Comparison of ENCODE assay signal across 8 cellular contexts in the genomic region with DNA sequence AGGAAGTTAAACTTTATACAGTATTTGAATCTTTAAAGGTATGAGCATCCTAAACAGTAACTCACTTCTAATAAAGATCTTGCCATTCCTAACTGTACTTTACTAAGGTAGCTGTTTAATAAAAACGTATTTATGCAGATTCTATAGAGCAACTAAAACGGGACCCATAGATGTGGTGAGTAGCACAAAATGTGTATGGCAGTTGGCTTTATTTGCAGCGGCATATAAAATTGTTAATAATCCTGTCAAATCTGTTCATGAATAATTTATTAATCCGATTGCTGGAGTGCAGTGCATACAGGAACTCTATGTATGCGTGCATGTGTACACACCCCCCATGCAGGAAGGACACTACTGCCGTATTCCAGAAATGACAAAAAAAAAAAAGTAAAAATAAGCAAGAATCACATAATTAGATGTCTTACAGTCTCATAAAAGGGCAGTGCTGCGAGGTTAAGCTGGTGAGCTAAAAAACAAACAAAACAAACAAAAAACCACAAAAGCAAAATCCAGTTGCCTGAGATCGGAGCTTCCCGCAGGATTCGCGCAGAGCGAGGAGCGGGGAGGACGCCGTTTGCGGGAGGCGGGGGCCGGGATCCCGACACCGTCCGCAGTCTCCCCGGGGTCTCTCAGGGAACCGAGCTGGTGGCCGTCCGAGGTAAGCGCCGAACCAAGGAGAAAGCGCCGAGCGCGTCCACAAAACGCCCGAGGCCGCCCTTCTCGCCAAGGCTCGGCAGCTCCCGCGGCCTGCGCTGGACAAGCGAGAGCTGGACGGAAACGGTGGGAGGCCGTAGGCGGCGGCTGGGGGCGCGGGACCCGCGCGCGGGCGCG. TPM values are rescaled to one million over a fixed set of nuclear protein-coding genes. Genes with fewer than 3 reads are reported as not detected.
DNase-seq lines count a peak whose midpoint lies in the region; ATAC-seq and TF ChIP-seq lines count a peak whose summit lies in the region.

No MANE protein-coding gene starts in this region.

- H3K27me3 ChIP-seq in Caco-2 (replicated peaks; ENCODE audit: control insufficient read depth, insufficient read depth, low read length) (no peaks in the 10 kb centered on the region), iPS DF 6.9 (ENCODE audit: control insufficient read depth, insufficient read depth, low read length) (peaks cover 15% of the 10 kb centered on the region)

- H3K4me3 Mint-ChIP-seq in Caco-2 (ENCODE audit: unreplicated experiment): peak overlapping the region; percentile 94
- peak overlapping the region; percentile 98 for H3K4me3 Mint-ChIP-seq in activated T-helper 17 cell treated with anti-CD3 and anti-CD28 coated beads, Interleukin-2, amount 50 U/mL, for 72 hours

- no CpG with 5 or more reads among the region's 53 CpGs for WGBS in iPS DF 6.9 (ENCODE audit: insufficient coverage, insufficient read length)

- H3K36me3 Mint-ChIP-seq in Caco-2 (ENCODE audit: insufficient read depth, unreplicated experiment): peaks cover 14% of the 10 kb centered on the region
- peaks cover 30% of the 10 kb centered on the region for H3K36me3 Mint-ChIP-seq in activated T-helper 17 cell treated with anti-CD3 and anti-CD28 coated beads, Interleukin-2, amount 50 U/mL, for 72 hours (ENCODE audit: low read depth)

- no TSS peak for BruUV-seq in Caco-2 (replicated peaks; lab: Mats Ljungman, UMichigan)

- CTCF ChIA-PET in Caco-2 (lab: Charles Lee): interaction anchor here (0.8 to 1.1 kb wide), 3 partner anchors 25 to 211 kb away, joined by 3 to 6 read pairs (median 3); no protein-coding TSS in a partner anchor

- H3K4me3 ChIP-seq in Caco-2 (ENCODE audit: low read depth, low read length) (peak overlapping the region; percentile 77), iPS DF 6.9 (ENCODE audit: low read length) (peak overlapping the region; percentile 39; the same call in 1 of the 2 replicates), skin epidermis (peak overlapping the region; percentile 47 to 92 (median 68))

- ATAC-seq in GM19397 (IDR thresholded peaks at IDR 0.05; ENCODE audit: unreplicated experiment) (peak; percentile 25), HG03457 (IDR thresholded peaks at IDR 0.05; ENCODE audit: unreplicated experiment) (peak; percentile 18)
- peak; percentile 30 for ATAC-seq in activated T-helper 17 cell treated with anti-CD3 and anti-CD28 coated beads, Interleukin-2, amount 50 U/mL, for 72 hours (replicated peaks)

- peak overlapping the region; percentile 95 for H3K27ac Mint-ChIP-seq in Caco-2 (ENCODE audit: unreplicated experiment)
- H3K27ac Mint-ChIP-seq in activated T-helper 17 cell treated with anti-CD3 and anti-CD28 coated beads, Interleukin-2, amount 50 U/mL, for 72 hours: peak overlapping the region; percentile 99

- no peaks in the 10 kb centered on the region for H3K36me3 ChIP-seq in Caco-2 (ENCODE audit: control insufficient read depth, insufficient read depth, low read length)
- H3K36me3 ChIP-seq in iPS DF 6.9 (ENCODE audit: control insufficient read depth, insufficient read depth, low read length): no peaks in the 10 kb centered on the region

- intact Hi-C loops in Caco-2 (cut with micrococcal nuclease; ENCODE audit: unreplicated experiment): loop anchor here (1.0 to 10.0 kb wide), 5 partner anchors 25 to 327 kb away; a partner anchor contains a TSS

- no peaks in the 10 kb centered on the region for H3K9me3 Mint-ChIP-seq in Caco-2 (ENCODE audit: unreplicated experiment)
- no peaks in the 10 kb centered on the region for H3K9me3 Mint-ChIP-seq in activated T-helper 17 cell treated with anti-CD3 and anti-CD28 coated beads, Interleukin-2, amount 50 U/mL, for 72 hours

- no peak for TF ChIP-seq CTCF in Caco-2 (IDR thresholded peaks at IDR 0.05; ENCODE audit: insufficient read depth in 1 of 2, low read depth in 1 of 2, low read length in 1 of 2, severe bottlenecking in 1 of 2, unreplicated experiment in 1 of 2)

- H3K9me3 ChIP-seq in Caco-2 (no peaks in the 10 kb centered on the region), iPS DF 6.9 (ENCODE audit: control insufficient read depth, insufficient read depth, low read length) (no peaks in the 10 kb centered on the region)

- no peaks in the 10 kb centered on the region for H3K27me3 Mint-ChIP-seq in Caco-2 (ENCODE audit: insufficient read depth, unreplicated experiment)
- no peaks in the 10 kb centered on the region for H3K27me3 Mint-ChIP-seq in activated T-helper 17 cell treated with anti-CD3 and anti-CD28 coated beads, Interleukin-2, amount 50 U/mL, for 72 hours

- POLR2A ChIA-PET in Caco-2 (lab: Charles Lee): interaction anchor here (0.7 to 1.7 kb wide), 8 partner anchors 8 to 312 kb away, joined by 3 to 16 read pairs (median 4); a partner anchor contains a TSS

- peak in 1 of 2 experiments; percentile 67 for DNase-seq in Caco-2
- DNase-seq in iPS DF 6.9 (ENCODE audit: low read depth, low spot score): no peak
- no peak for DNase-seq in DMS79 treated with DMSO at 0.1 percent for 48 hours (lab: John Stamatoyannopoulos, UW)
- DNase-seq in H4 (ENCODE audit: low spot score): no peak

- peaks cover 6% of the 10 kb centered on the region for H3K4me1 Mint-ChIP-seq in Caco-2 (ENCODE audit: low read depth, unreplicated experiment)
- H3K4me1 Mint-ChIP-seq in activated T-helper 17 cell treated with anti-CD3 and anti-CD28 coated beads, Interleukin-2, amount 50 U/mL, for 72 hours: peaks cover 10% of the 10 kb centered on the region

- H3K4me1 ChIP-seq in Caco-2: peaks cover 11% of the 10 kb centered on the region; the same call in 1 of the 2 replicates
- H3K4me1 ChIP-seq in iPS DF 6.9 (ENCODE audit: control insufficient read depth, insufficient read depth, low read length): no peaks in the 10 kb centered on the region

- no peak overlapping the region for H3K27ac ChIP-seq in iPS DF 6.9 (ENCODE audit: low read length)
- H3K27ac ChIP-seq in skin epidermis: peak overlapping the region; percentile 75 to 97 (median 93)

RNA-seq across cellular contexts. Expression of a gene that starts 0.5 kb away (rescaled TPM):
- total RNA-seq in Caco-2 (2022): 50.7 and 55.4 TPM in 2 replicates
- total RNA-seq in activated T-helper 17 cell treated with anti-CD3 and anti-CD28 coated beads, Interleukin-2, amount 50 U/mL, for 72 hours: 10 to 100 TPM; 76.9 to 79.3 TPM
- total RNA-seq in H4 (2014; rRNA removed; shearing (Covaris generic)): 44.9 and 45.2 TPM in 2 replicates

RNA-seq across cellular contexts. Expression of a gene that starts 5.2 kb away (rescaled TPM):
- 118 and 121 TPM in 2 replicates for total RNA-seq in Caco-2 (2022)
- total RNA-seq in activated T-helper 17 cell treated with anti-CD3 and anti-CD28 coated beads, Interleukin-2, amount 50 U/mL, for 72 hours: 10 to 100 TPM; 61.4 to 81.1 TPM
- total RNA-seq in H4 (2014; rRNA removed; shearing (Covaris generic)): 50.0 and 58.6 TPM in 2 replicates

RNA-seq across cellular contexts. Expression of a gene that starts 29.6 kb away (rescaled TPM):
- 0.79 and 0.81 TPM in 2 replicates for total RNA-seq in Caco-2 (2022)
- not detected for total RNA-seq in activated T-helper 17 cell treated with anti-CD3 and anti-CD28 coated beads, Interleukin-2, amount 50 U/mL, for 72 hours
- total RNA-seq in H4 (2014; rRNA removed; shearing (Covaris generic)): 0.21 TPM in 1 of 2 replicates, not detected in the other
